ENCODE assay signal across 11 cellular contexts in genomic region chr12:19139795-19140194, GRCh38.
"Had no signal": no experiment of that assay in that cellular context is flagged by ENCODE, and none has a peak within 500 bp of the region (broad histone marks: within the 10 kb centered on the region; RNA-seq: fewer than 3 reads in every experiment).

No MANE protein-coding gene starts in this region.

- H3K4me1 Mint-ChIP-seq: activated B cell treated with CpG ODN at 0.5 μM for 24 hours; activated naive CD8-positive, alpha-beta T cell treated with anti-CD3 and anti-CD28 coated beads for 36 hours; memory B cell; stimulated activated memory B cell treated with anti-CD40 and anti-IgM and Interleukin-4, amounts not matched to agents 10 μg/mL and 1 μg/mL and 100 μg/mL, for 72 hours had no signal

- H3K9me3 Mint-ChIP-seq: activated B cell treated with CpG ODN at 0.5 μM for 24 hours; activated naive CD8-positive, alpha-beta T cell treated with anti-CD3 and anti-CD28 coated beads for 36 hours; effector memory CD8-positive, alpha-beta T cell; natural killer cell treated with Interleukin-12 subunit alpha and Interleukin-12 subunit beta and Interleukin-15 and Interleukin-18, amount 100 ng/mL, for 72 hours had no signal

- H3K4me3 Mint-ChIP-seq: activated B cell treated with CpG ODN at 0.5 μM for 24 hours; activated CD8-positive, alpha-beta T cell treated with anti-CD3 and anti-CD28 coated beads, Interleukin-2, amount 10 ng/mL, durations not matched to agents 7 days and 5 days; activated naive CD8-positive, alpha-beta T cell treated with anti-CD3 and anti-CD28 coated beads for 36 hours; effector memory CD8-positive, alpha-beta T cell; memory B cell; natural killer cell treated with Interleukin-12 subunit alpha and Interleukin-12 subunit beta and Interleukin-15 and Interleukin-18, amount 100 ng/mL, for 72 hours; stimulated activated memory B cell treated with anti-CD40 and anti-IgM and Interleukin-4, amounts not matched to agents 10 μg/mL and 1 μg/mL and 100 μg/mL, for 72 hours had no signal

- ATAC-seq: activated CD8-positive, alpha-beta T cell treated with anti-CD3 and anti-CD28 coated beads, Interleukin-2, amount 10 ng/mL, durations not matched to agents 7 days and 5 days; effector memory CD8-positive, alpha-beta T cell; natural killer cell treated with Interleukin-12 subunit alpha and Interleukin-12 subunit beta and Interleukin-15 and Interleukin-18, amount 100 ng/mL, for 72 hours; stimulated activated memory B cell treated with anti-CD40 and anti-IgM and Interleukin-4, amounts not matched to agents 10 μg/mL and 1 μg/mL and 100 μg/mL, for 72 hours had no signal

- H3K27ac Mint-ChIP-seq: activated B cell treated with CpG ODN at 0.5 μM for 24 hours; activated CD8-positive, alpha-beta T cell treated with anti-CD3 and anti-CD28 coated beads, Interleukin-2, amount 10 ng/mL, durations not matched to agents 7 days and 5 days; activated naive CD8-positive, alpha-beta T cell treated with anti-CD3 and anti-CD28 coated beads for 36 hours; effector memory CD8-positive, alpha-beta T cell; memory B cell; natural killer cell treated with Interleukin-12 subunit alpha and Interleukin-12 subunit beta and Interleukin-15 and Interleukin-18, amount 100 ng/mL, for 72 hours; stimulated activated memory B cell treated with anti-CD40 and anti-IgM and Interleukin-4, amounts not matched to agents 10 μg/mL and 1 μg/mL and 100 μg/mL, for 72 hours had no signal

- H3K36me3 Mint-ChIP-seq: activated naive CD8-positive, alpha-beta T cell treated with anti-CD3 and anti-CD28 coated beads for 36 hours; memory B cell; natural killer cell treated with Interleukin-12 subunit alpha and Interleukin-12 subunit beta and Interleukin-15 and Interleukin-18, amount 100 ng/mL, for 72 hours; stimulated activated memory B cell treated with anti-CD40 and anti-IgM and Interleukin-4, amounts not matched to agents 10 μg/mL and 1 μg/mL and 100 μg/mL, for 72 hours had no signal

- H3K27ac ChIP-seq: epithelial cell of prostate had no signal

- H3K27me3 Mint-ChIP-seq: activated B cell treated with CpG ODN at 0.5 μM for 24 hours; effector memory CD8-positive, alpha-beta T cell; natural killer cell treated with Interleukin-12 subunit alpha and Interleukin-12 subunit beta and Interleukin-15 and Interleukin-18, amount 100 ng/mL, for 72 hours had no signal

- DNase-seq: activated B cell treated with CpG ODN at 0.5 μM for 24 hours; activated CD4-positive, alpha-beta T cell treated with anti-CD3 and anti-CD28 coated beads for 48 hours; activated CD8-positive, alpha-beta memory T cell treated with anti-CD3 and anti-CD28 coated beads, Interleukin-2, amount 50 U/mL, for 4 hours; activated CD8-positive, alpha-beta T cell treated with anti-CD3 and anti-CD28 coated beads, Interleukin-2, amount 10 ng/mL, durations not matched to agents 7 days and 5 days; activated naive CD8-positive, alpha-beta T cell treated with anti-CD3 and anti-CD28 coated beads for 36 hours; effector memory CD8-positive, alpha-beta T cell; stimulated activated CD4-positive, alpha-beta T cell treated with anti-CD3 and anti-CD28 coated beads, Interleukin-2, amount 100 ng/mL, for 48 hours had no signal
